ENCODE assay signal across 8 cellular contexts in the genomic region with DNA sequence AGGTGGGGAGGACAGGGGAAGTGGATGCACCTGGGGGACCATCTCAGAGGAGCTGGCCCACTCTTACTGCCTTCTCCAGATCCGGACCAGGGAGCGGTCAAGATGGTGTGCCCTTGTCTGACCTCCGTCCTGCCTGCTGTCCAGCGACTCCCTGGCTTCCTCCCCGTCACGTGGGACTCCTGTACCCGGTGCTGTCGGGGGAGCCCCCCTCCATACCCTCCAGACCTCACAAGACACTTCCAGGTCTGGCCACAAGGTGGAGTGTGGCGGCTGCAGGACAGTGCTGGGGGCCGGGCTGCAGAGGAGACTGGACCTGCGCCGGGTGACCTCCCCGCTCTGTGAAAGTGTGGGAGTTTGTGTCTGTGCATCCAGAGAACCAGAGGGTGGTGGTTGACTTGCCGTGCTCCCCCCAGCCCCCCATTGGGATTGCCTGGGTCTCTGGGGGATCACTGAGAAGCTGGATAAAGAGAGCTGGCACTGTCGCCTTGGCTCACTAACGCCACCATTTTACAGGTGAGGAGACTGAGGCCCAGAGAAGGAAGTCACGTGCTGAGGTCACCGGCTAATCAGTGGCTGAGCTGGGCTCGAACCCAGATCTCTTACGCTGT. TPM values are rescaled to one million over a fixed set of nuclear protein-coding genes. Genes with fewer than 3 reads are reported as not detected.
DNase-seq lines count a peak whose midpoint lies in the region; ATAC-seq and TF ChIP-seq lines count a peak whose summit lies in the region.

No MANE protein-coding gene starts in this region.

- peak; percentile 82 for DNase-seq in Daoy (ENCODE audit: low read depth)
- peak; percentile 59 for DNase-seq in H4 (ENCODE audit: low spot score)
- peak; percentile 12 to 81 (median 64) for DNase-seq in NCI-H1417 (lab: John Stamatoyannopoulos, UW)
- peak; percentile 30 to 42 for DNase-seq in activated CD4-positive, alpha-beta T cell treated with anti-CD3 and anti-CD28 coated beads for 4 hours
- no peak for DNase-seq in coronary artery (ENCODE audit: low spot score)
- peak; percentile 70 for DNase-seq in lower lobe of right lung
- peak; percentile 15 to 27 for DNase-seq in stimulated activated CD8-positive, alpha-beta memory T cell treated with anti-CD3 and anti-CD28 coated beads, Interleukin-7, amount 100 ng/mL, for 1 hour (ENCODE audit: low read depth in 2 of 2)
- DNase-seq in NCI-H446 treated with DMSO at 0.1 percent for 48 hours (lab: John Stamatoyannopoulos, UW) = no peak

- TF ChIP-seq CTCF in coronary artery (IDR thresholded peaks at IDR 0.05) (peak; percentile 78), lower lobe of right lung (IDR thresholded peaks at IDR 0.05) (peak; percentile 79)

- H3K27ac ChIP-seq in coronary artery (no peak overlapping the region), lower lobe of right lung (no peak overlapping the region)

- no peaks in the 10 kb centered on the region for H3K9me3 ChIP-seq in lower lobe of right lung

- peaks cover 5% of the 10 kb centered on the region for H3K4me1 ChIP-seq in lower lobe of right lung

- intact Hi-C loops in lower lobe of right lung (cut with DNase I) = no loop called here

- ATAC-seq in lower lobe of right lung = peak; percentile 79 to 81

- peaks cover 11% of the 10 kb centered on the region for H3K27me3 ChIP-seq in lower lobe of right lung (ENCODE audit: low read depth)

- no peak overlapping the region for H3K4me3 ChIP-seq in coronary artery
- no peak overlapping the region for H3K4me3 ChIP-seq in lower lobe of right lung

- no peaks in the 10 kb centered on the region for H3K36me3 ChIP-seq in lower lobe of right lung

RNA-seq across cellular contexts. Expression of a gene that starts 1.9 kb away (rescaled TPM):
- total RNA-seq in Daoy (2014; rRNA removed; shearing (Covaris generic)) = 0.11 TPM in 1 of 2 replicates, not detected in the other
- total RNA-seq in H4 (2014; rRNA removed; shearing (Covaris generic)) = not detected in 2 replicates
- total RNA-seq in lower lobe of right lung = not detected

Comparison
In these comparisons a context has a peak if more than half of its experiments do, and no peak if none do; other contexts are left out.
1. DNase-seq: peak in Daoy (single experiment), H4 (single experiment), NCI-H1417 (3 of 3), activated CD4-positive, alpha-beta T cell treated with anti-CD3 and anti-CD28 coated beads for 4 hours (2 of 2), lower lobe of right lung (single experiment) and stimulated activated CD8-positive, alpha-beta memory T cell treated with anti-CD3 and anti-CD28 coated beads, Interleukin-7, amount 100 ng/mL, for 1 hour (2 of 2); none in coronary artery (single experiment) and NCI-H446 treated with DMSO at 0.1 percent for 48 hours (single experiment).